15 cellular contexts compared by ENCODE assay signal in the genomic region with DNA sequence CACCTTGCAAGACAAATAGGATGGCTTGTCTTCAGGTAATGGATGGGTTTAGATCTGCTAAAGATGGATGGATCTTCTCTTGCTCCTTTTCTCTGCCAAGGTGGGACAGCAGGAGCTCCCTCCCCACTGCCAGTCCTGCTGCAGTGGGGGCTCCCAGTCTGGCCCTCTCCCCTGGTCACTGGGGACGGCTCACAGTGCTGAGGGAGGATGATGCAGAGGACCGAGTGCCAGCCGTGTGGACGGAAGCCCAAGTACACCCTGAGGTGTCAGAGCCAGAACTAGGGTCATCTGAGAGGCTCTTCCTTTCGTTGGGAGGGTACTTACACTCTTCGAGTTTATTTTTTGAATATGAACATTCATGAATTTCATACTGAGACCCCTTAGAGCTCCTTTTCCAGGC. TPM values are rescaled to one million over a fixed set of nuclear protein-coding genes. Genes with fewer than 3 reads are reported as not detected.
A peak's percentile ranks its signal among the peaks of the same experiment; 100 is the strongest.
DNase-seq lines count a peak whose midpoint lies in the region; ATAC-seq, FAIRE-seq and TF ChIP-seq lines count a peak whose summit lies in the region.
"Had no signal": no experiment of that assay in that cellular context is flagged by ENCODE, and none has a peak within 500 bp of the region (broad histone marks: within the 10 kb centered on the region; RNA-seq: fewer than 3 reads in every experiment).

No MANE protein-coding gene starts in this region.

- peaks cover 67% of the 10 kb centered on the region; the same call in 1 of the 2 replicates for H3K36me3 ChIP-seq in OCI-LY7 (ENCODE audit: insufficient read depth, low read length)
- H3K36me3 ChIP-seq: upper lobe of left lung, WERI-Rb-1 had no signal

- H3K4me1 ChIP-seq in OCI-LY7 (ENCODE audit: insufficient read depth, low read length, poor library complexity, severe bottlenecking) = peaks cover 98% of the 10 kb centered on the region

- ATAC-seq in stimulated activated naive B cell treated with anti-CD40 and anti-IgM and Interleukin-4, amounts not matched to agents 10 μg/mL and 1 μg/mL and 100 μg/mL, for 72 hours (replicated peaks) = no peak
- ATAC-seq in GM21390 (IDR thresholded peaks at IDR 0.05; ENCODE audit: unreplicated experiment) = no peak

- H3K27ac ChIP-seq in OCI-LY7 (ENCODE audit: low read depth, low read length, poor library complexity, severe bottlenecking) = peak overlapping the region; percentile 98
- H3K27ac ChIP-seq: parathyroid adenoma, WERI-Rb-1 had no signal

- H3K9me2 ChIP-seq in OCI-LY7 (ENCODE audit: insufficient read depth, low read length) = no peaks in the 10 kb centered on the region

- H3K27ac Mint-ChIP-seq in activated naive CD4-positive, alpha-beta T cell treated with anti-CD3 and anti-CD28 coated beads for 36 hours = peak overlapping the region; percentile 78
- peak overlapping the region; percentile 94 to 99 (median 97) for H3K27ac Mint-ChIP-seq in immature natural killer cell
- H3K27ac Mint-ChIP-seq in stimulated activated naive B cell treated with anti-CD40 and anti-IgM and Interleukin-4, amounts not matched to agents 10 μg/mL and 1 μg/mL and 100 μg/mL, for 72 hours = peak overlapping the region; percentile 93
- no peak overlapping the region for H3K27ac Mint-ChIP-seq in nephron progenitor cell

- H3K36me3 Mint-ChIP-seq in activated naive CD4-positive, alpha-beta T cell treated with anti-CD3 and anti-CD28 coated beads for 36 hours (ENCODE audit: low read depth) = peaks cover 30% of the 10 kb centered on the region
- H3K36me3 Mint-ChIP-seq in immature natural killer cell = peaks cover 10 to 27% (median 16%) of the 10 kb centered on the region in 3 donors
- peaks cover 54 to 65% of the 10 kb centered on the region in 2 donors for H3K36me3 Mint-ChIP-seq in stimulated activated naive B cell treated with anti-CD40 and anti-IgM and Interleukin-4, amounts not matched to agents 10 μg/mL and 1 μg/mL and 100 μg/mL, for 72 hours
- no peaks in the 10 kb centered on the region for H3K36me3 Mint-ChIP-seq in nephron progenitor cell (ENCODE audit: low read depth)

- H3K4me3 Mint-ChIP-seq in activated naive CD4-positive, alpha-beta T cell treated with anti-CD3 and anti-CD28 coated beads for 36 hours = no peak overlapping the region
- H3K4me3 Mint-ChIP-seq in immature natural killer cell = peak overlapping the region; percentile 62 to 72 (median 71)
- H3K4me3 Mint-ChIP-seq in stimulated activated naive B cell treated with anti-CD40 and anti-IgM and Interleukin-4, amounts not matched to agents 10 μg/mL and 1 μg/mL and 100 μg/mL, for 72 hours = peak overlapping the region; percentile 59 to 60
- no peak overlapping the region for H3K4me3 Mint-ChIP-seq in nephron progenitor cell

- H3K4me3 ChIP-seq in OCI-LY7 (ENCODE audit: low read depth, low read length, poor library complexity, severe bottlenecking) = peak overlapping the region; percentile 84
- H3K4me3 ChIP-seq: upper lobe of left lung had no signal

- intact Hi-C loops in activated naive CD4-positive, alpha-beta T cell treated with anti-CD3 and anti-CD28 coated beads for 36 hours (cut with micrococcal nuclease) = no loop called here
- intact Hi-C loops in OCI-LY7 (cut with micrococcal nuclease; ENCODE audit: unreplicated experiment) = no loop called here

- H3K4me1 Mint-ChIP-seq in activated naive CD4-positive, alpha-beta T cell treated with anti-CD3 and anti-CD28 coated beads for 36 hours (ENCODE audit: low read depth) = peaks cover 78% of the 10 kb centered on the region
- H3K4me1 Mint-ChIP-seq in immature natural killer cell (peaks cover 93 to 98% of the 10 kb centered on the region in 2 donors), nephron progenitor cell (peaks cover 57% of the 10 kb centered on the region)
- H3K4me1 Mint-ChIP-seq in stimulated activated naive B cell treated with anti-CD40 and anti-IgM and Interleukin-4, amounts not matched to agents 10 μg/mL and 1 μg/mL and 100 μg/mL, for 72 hours = peaks cover 75 to 100% of the 10 kb centered on the region in 2 donors

- CTCF ChIA-PET in activated naive CD4-positive, alpha-beta T cell treated with anti-CD3 and anti-CD28 coated beads for 36 hours (lab: Charles Lee) = no interaction called here
- CTCF ChIA-PET in OCI-LY7 (lab: Charles Lee; ENCODE audit: unreplicated experiment) = interaction anchor here (0.6 to 1.9 kb wide), 2 partner anchors 34 to 98 kb away, joined by 3 to 6 read pairs; a partner anchor contains a TSS

- H3K4me2 ChIP-seq in OCI-LY7 (ENCODE audit: low read length) = peak overlapping the region; percentile 79

- no peak overlapping the region for H2AFZ ChIP-seq in OCI-LY7 (ENCODE audit: low read length)
- H2AFZ ChIP-seq: parathyroid adenoma had no signal

- H4K20me1 ChIP-seq in OCI-LY7 (ENCODE audit: insufficient read depth, low read length) = peaks cover 5% of the 10 kb centered on the region; the same call in 1 of the 2 replicates

- no TSS peak for BruUV-seq in OCI-LY7 (replicated peaks; lab: Mats Ljungman, UMichigan)

- peaks cover 73% of the 10 kb centered on the region for H3K79me2 ChIP-seq in OCI-LY7 (ENCODE audit: insufficient read depth, low read depth, low read length)
- H3K79me2 ChIP-seq: parathyroid adenoma had no signal

- no peak for DNase-seq in activated naive CD4-positive, alpha-beta T cell treated with anti-CD3 and anti-CD28 coated beads for 36 hours
- no peak for DNase-seq in activated naive CD4-positive, alpha-beta T cell (lab: John Stamatoyannopoulos, UW)
- DNase-seq in OCI-LY7 (ENCODE audit: low spot score) (no peak), immature natural killer cell (no peak), frontal cortex (ENCODE audit: low spot score in 2 of 2) (no peak), nephron progenitor cell (no peak)
- DNase-seq in stimulated activated naive B cell treated with anti-CD40 and anti-IgM and Interleukin-4, amounts not matched to agents 10 μg/mL and 1 μg/mL and 100 μg/mL, for 72 hours = no peak
- DNase-seq: DMS79; effector CD8-positive, alpha-beta T cell; mesendoderm; NK-92 treated with Interleukin-12 subunit alpha and Interleukin-12 subunit beta, amount 100 ng/mL, for 24 hours; WERI-Rb-1 had no signal

- H3K9me3 Mint-ChIP-seq in activated naive CD4-positive, alpha-beta T cell treated with anti-CD3 and anti-CD28 coated beads for 36 hours = no peaks in the 10 kb centered on the region
- no peaks in the 10 kb centered on the region for H3K9me3 Mint-ChIP-seq in immature natural killer cell
- H3K9me3 Mint-ChIP-seq in stimulated activated naive B cell treated with anti-CD40 and anti-IgM and Interleukin-4, amounts not matched to agents 10 μg/mL and 1 μg/mL and 100 μg/mL, for 72 hours = no peaks in the 10 kb centered on the region
- H3K9me3 Mint-ChIP-seq in nephron progenitor cell = no peaks in the 10 kb centered on the region

- no peak for FAIRE-seq in frontal cortex (lab: Jason Lieb, UNC)

- no peaks in the 10 kb centered on the region for H3K27me3 Mint-ChIP-seq in activated naive CD4-positive, alpha-beta T cell treated with anti-CD3 and anti-CD28 coated beads for 36 hours (ENCODE audit: low read depth)
- H3K27me3 Mint-ChIP-seq in immature natural killer cell (ENCODE audit: low read depth in 3 of 3) (peaks cover 0 to 26% (median 4%) of the 10 kb centered on the region in 3 donors), nephron progenitor cell (ENCODE audit: low read depth, poor library complexity) (peaks cover 31% of the 10 kb centered on the region)
- H3K27me3 Mint-ChIP-seq in stimulated activated naive B cell treated with anti-CD40 and anti-IgM and Interleukin-4, amounts not matched to agents 10 μg/mL and 1 μg/mL and 100 μg/mL, for 72 hours = no peaks in the 10 kb centered on the region

- H3K9me3 ChIP-seq in OCI-LY7 (ENCODE audit: low read length) = no peaks in the 10 kb centered on the region
- H3K9me3 ChIP-seq: upper lobe of left lung had no signal

- POLR2A ChIA-PET in OCI-LY7 (lab: Charles Lee) = interaction anchor here (0.8 to 15.6 kb wide), 5 partner anchors 9 to 67 kb away, joined by 3 to 272 read pairs (median 5); a partner anchor contains a TSS

- TF ChIP-seq CTCF in OCI-LY7 (conservative IDR thresholded peaks at IDR 0.05; ENCODE audit: low read length) = no peak
- TF ChIP-seq CTCF in nephron progenitor cell (IDR thresholded peaks at IDR 0.05) = no peak

RNA-seq across cellular contexts. Expression of a gene that starts 5.7 kb away (rescaled TPM):
- 10 to 100 TPM; 15.5 to 18.5 TPM for total RNA-seq in activated naive CD4-positive, alpha-beta T cell treated with anti-CD3 and anti-CD28 coated beads for 36 hours
- 111 and 123 TPM in 2 replicates for total RNA-seq in OCI-LY7 (2014; rRNA removed; shearing (Covaris generic))
- total RNA-seq in OCI-LY7 (2022) = 118 and 119 TPM in 2 replicates
- polyA plus RNA-seq in immature natural killer cell = 100 to 1,000 TPM in 2 of 3 donors, 10 to 100 TPM in 1; 88.1 to 256 (median 149) TPM
- 0.41 TPM for total RNA-seq in frontal cortex

RNA-seq across cellular contexts. Expression of a gene that starts 34.8 kb away (rescaled TPM):
- total RNA-seq in activated naive CD4-positive, alpha-beta T cell treated with anti-CD3 and anti-CD28 coated beads for 36 hours = 10 to 100 TPM; 21.1 to 21.8 TPM
- 52.4 and 60.2 TPM in 2 replicates for total RNA-seq in OCI-LY7 (2014; rRNA removed; shearing (Covaris generic))
- total RNA-seq in OCI-LY7 (2022) = 52.9 and 64.5 TPM in 2 replicates
- 1 to 10 TPM; 4.6 to 8.7 (median 5.2) TPM for polyA plus RNA-seq in immature natural killer cell
- total RNA-seq in frontal cortex = 7.3 TPM

Comparison
In these comparisons a context has a peak if more than half of its experiments do, and no peak if none do; other contexts are left out.
1. H3K4me3 Mint-ChIP-seq: peak in immature natural killer cell (5 of 5) and stimulated activated naive B cell treated with anti-CD40 and anti-IgM and Interleukin-4, amounts not matched to agents 10 μg/mL and 1 μg/mL and 100 μg/mL, for 72 hours (2 of 2); none in activated naive CD4-positive, alpha-beta T cell treated with anti-CD3 and anti-CD28 coated beads for 36 hours (single experiment) and nephron progenitor cell (single experiment).
2. RNA of a gene that starts 5.7 kb away (total RNA-seq): 111 to 123 TPM in OCI-LY7 and 15.5 to 18.5 TPM in activated naive CD4-positive, alpha-beta T cell treated with anti-CD3 and anti-CD28 coated beads for 36 hours; 0.41 TPM in frontal cortex (single experiment); every median in the first group is over 10 times any median in the second.